Comparison of ENCODE assay signal across 8 cellular contexts in genomic region chr19:2785244-2786000, GRCh38. TPM values are rescaled to one million over a fixed set of nuclear protein-coding genes. Genes with fewer than 3 reads are reported as not detected.
A peak's percentile ranks its signal among the peaks of the same experiment; 100 is the strongest.
DNase-seq lines count a peak whose midpoint lies in the region; ATAC-seq, FAIRE-seq and TF ChIP-seq lines count a peak whose summit lies in the region.

Gene THOP1, plus strand, starts transcription at chr19:2785503. Its CDS starts 160 bp downstream, at chr19:2785663.

- H3K36me3 ChIP-seq in heart right ventricle, result peaks cover 0 to 10% (median 0%) of the 10 kb centered on the region in 9 donors
- peaks cover 0 to 4% (median 2%) of the 10 kb centered on the region in 4 donors for H3K36me3 ChIP-seq in upper lobe of left lung

- WGBS in heart right ventricle, 2 donors, result 0 to 1% methylated on average over 58 to 71 of the region's 78 CpGs
- whole genome bisulfite sequencing in upper lobe of left lung, 2 donors, result 0% methylated on average over 9 to 29 of the region's 78 CpGs

- H3K27me3 ChIP-seq in heart right ventricle (no peaks in the 10 kb centered on the region), upper lobe of left lung (no peaks in the 10 kb centered on the region)

- FAIRE-seq in GM12891 (lab: Jason Lieb, UNC), result peak; percentile 97

- TF ChIP-seq POLR2A in GM12891 (IDR thresholded peaks at IDR 0.05; ENCODE audit: low read depth, low read length) (peak; percentile 58; the same call in 1 of the 2 replicates), upper lobe of left lung (IDR thresholded peaks at IDR 0.05) (peak in 2 of 4 donors; percentile 75 to 80)

- H3K9me3 ChIP-seq in heart right ventricle (no peaks in the 10 kb centered on the region), upper lobe of left lung (no peaks in the 10 kb centered on the region)

- intact Hi-C loops in T-helper 1 cell treated with Interleukin-12 subunit alpha and Interleukin-12 subunit beta and Interleukin-4 antibody, amounts not matched to agents 30 ng/mL and 1 ng/mL, for 36 hours (cut with micrococcal nuclease), result loop anchor here (1.0 to 10.0 kb wide), 8 partner anchors 34 to 719 kb away; partner anchors contain the start of genes AP3D1, DOHH, FZR1 and NCLN
- intact Hi-C loops in heart right ventricle (cut with DNase I) (no loop called here), posterior cingulate gyrus (cut with DNase I) (loop anchor here (5.0 kb wide), 1 partner anchor 37 kb away; no protein-coding TSS in a partner anchor)

- H3K27ac ChIP-seq in heart right ventricle (peak within 1 kb of the TSS in 9 of 10 donors; percentile 57 to 86 (median 73)), upper lobe of left lung (peak within 1 kb of the TSS; percentile 36 to 66 (median 50))

- ATAC-seq in HG02852 (IDR thresholded peaks at IDR 0.05; ENCODE audit: unreplicated experiment) (peak; percentile 55), heart right ventricle (peak; percentile 92 to 95 (median 93)), upper lobe of left lung (ENCODE audit: low FRiP score in 2 of 2) (peak; percentile 95 to 98)

- TF ChIP-seq CTCF in heart right ventricle (IDR thresholded peaks at IDR 0.05), result no peak
- peak in 2 of 6 experiments; percentile 38 to 45 for TF ChIP-seq CTCF in upper lobe of left lung (IDR thresholded peaks at IDR 0.05)

- H3K4me1 ChIP-seq in heart right ventricle (peaks cover 19 to 52% (median 45%) of the 10 kb centered on the region in 9 donors), upper lobe of left lung (peaks cover 36 to 51% (median 44%) of the 10 kb centered on the region in 4 donors)

- peak; percentile 93 for DNase-seq in GM12891 (ENCODE audit: insufficient read length, low spot score)
- DNase-seq in NCI-H146 treated with DMSO at 0.1 percent for 48 hours (lab: John Stamatoyannopoulos, UW; ENCODE audit: unreplicated experiment), result peak; percentile 89
- DNase-seq in amniotic epithelial cell (ENCODE audit: low read depth), result peak; percentile 98
- peak; percentile 98 to 99 for DNase-seq in heart right ventricle
- peak; percentile 94 to 100 (median 99) for DNase-seq in posterior cingulate gyrus
- peak; percentile 98 to 99 for DNase-seq in upper lobe of left lung

- TF ChIP-seq EP300 in upper lobe of left lung (IDR thresholded peaks at IDR 0.05), result no peak

- H3K4me3 ChIP-seq in heart right ventricle (peak within 1 kb of the TSS; percentile 54 to 99 (median 92)), upper lobe of left lung (peak within 1 kb of the TSS; percentile 65 to 98 (median 88))

TF ChIP-seq in GM12891, 5 proteins besides CTCF, POLR2A, EP300 and RAD21:
- peak; percentile 55; the same call in 1 of the 2 replicates for TF ChIP-seq POU2F2 (IDR thresholded peaks at IDR 0.05; ENCODE audit: low read depth, low read length)
- TF ChIP-seq TAF1 (IDR thresholded peaks at IDR 0.05; ENCODE audit: low read depth, low read length), result no peak
- no peak for TF ChIP-seq PAX5 (IDR thresholded peaks at IDR 0.05; ENCODE audit: insufficient read depth, low read length, severe bottlenecking)
- TF ChIP-seq SPI1 (IDR thresholded peaks at IDR 0.05; ENCODE audit: low read depth, low read length), result no peak
- TF ChIP-seq POLR2AphosphoS5 (IDR thresholded peaks at IDR 0.05; ENCODE audit: low read depth, low read length), result peak; percentile 62

RNA-seq across cellular contexts. Expression of gene THOP1, which starts in this region (rescaled TPM):
- 146 TPM for polyA plus RNA-seq in GM12891 (2012; ENCODE audit: low read depth, missing spikeins)
- 96.0 and 103 TPM in 2 replicates for total RNA-seq in T-helper 1 cell treated with Interleukin-12 subunit alpha and Interleukin-12 subunit beta and Interleukin-4 antibody, amounts not matched to agents 30 ng/mL and 1 ng/mL, for 36 hours
- 10 to 100 TPM; 37.5 to 72.5 (median 41.2) TPM for total RNA-seq in heart right ventricle
- polyA plus RNA-seq in heart right ventricle, result 10 to 100 TPM; 84.1 to 85.3 TPM
- 10 to 100 TPM; 28.7 to 62.3 (median 43.1) TPM for total RNA-seq in upper lobe of left lung

Comparison
In these comparisons a context has a peak if more than half of its experiments do, and no peak if none do; other contexts are left out.
1. Peak in every context shown above with its lines: DNase-seq, ATAC-seq, H3K4me3 ChIP-seq and H3K27ac ChIP-seq.
2. intact Hi-C loops: an anchor here in T-helper 1 cell treated with Interleukin-12 subunit alpha and Interleukin-12 subunit beta and Interleukin-4 antibody, amounts not matched to agents 30 ng/mL and 1 ng/mL, for 36 hours (1.0 to 10.0 kb wide) and posterior cingulate gyrus (5.0 kb wide); none called in heart right ventricle.